ENCODE assay signal across 8 cellular contexts in the genomic region with DNA sequence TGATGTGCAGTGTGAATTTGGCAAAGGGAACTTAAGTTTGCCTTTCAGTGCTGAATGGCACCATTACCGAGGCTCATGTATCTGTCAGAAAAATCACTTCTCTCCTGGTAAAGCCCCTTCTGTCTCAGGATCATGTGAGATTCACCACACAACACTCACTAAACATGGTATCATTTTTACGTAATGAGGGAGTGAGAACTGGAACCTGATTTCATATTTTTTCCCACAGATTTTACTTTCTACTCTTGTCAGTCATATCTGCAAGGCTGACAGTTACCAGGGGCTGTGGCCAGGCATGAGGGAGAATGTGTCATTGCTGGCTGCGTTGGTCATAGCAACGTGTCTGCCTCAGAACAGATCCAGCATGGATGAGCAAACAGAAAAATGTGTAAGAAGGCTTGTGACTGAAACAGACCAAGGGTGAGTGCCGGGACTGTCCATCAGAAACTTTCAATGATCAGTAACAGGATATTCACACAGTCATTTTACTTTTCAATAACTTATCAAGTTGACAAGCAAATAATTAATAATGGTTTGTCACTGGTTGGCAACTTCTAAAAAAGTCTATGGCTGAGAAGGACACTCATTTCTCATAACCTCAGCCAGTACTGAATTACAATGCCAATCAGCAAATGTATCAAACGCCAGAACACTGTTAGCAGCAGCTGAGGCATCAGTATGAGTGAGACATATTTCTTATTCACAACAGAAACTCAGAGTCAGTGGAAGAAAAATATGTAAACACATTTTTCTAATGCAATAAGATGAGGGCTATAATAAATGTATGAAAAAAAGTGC.
DNase-seq lines count a peak whose midpoint lies in the region; ATAC-seq, FAIRE-seq and TF ChIP-seq lines count a peak whose summit lies in the region.

No MANE protein-coding gene starts in this region.

- peak; percentile 76 for ATAC-seq in GM21526 (IDR thresholded peaks at IDR 0.05; ENCODE audit: low FRiP score, unreplicated experiment)
- peak; percentile 94 for ATAC-seq in stimulated activated naive CD8-positive, alpha-beta T cell treated with anti-CD3 and anti-CD28 coated beads, Interleukin-15, Interleukin-2, amounts not matched to agents 100 U/mL and 50 U/mL, for 24 hours

- no peaks in the 10 kb centered on the region for H3K36me3 Mint-ChIP-seq in activated T-helper 1 cell treated with anti-CD3 and anti-CD28 coated beads, Interleukin-12 subunit alpha, Interleukin-12 subunit beta, Interleukin-2, Interleukin-4 antibody, amounts not matched to agents 30 ng/mL and 10 ng/mL and 1 ng/mL, durations not matched to agents 14 hours and 24 hours and 36 hours (ENCODE audit: low read depth)

- H3K4me1 Mint-ChIP-seq in activated T-helper 1 cell treated with anti-CD3 and anti-CD28 coated beads, Interleukin-12 subunit alpha, Interleukin-12 subunit beta, Interleukin-2, Interleukin-4 antibody, amounts not matched to agents 30 ng/mL and 10 ng/mL and 1 ng/mL, durations not matched to agents 14 hours and 24 hours and 36 hours (ENCODE audit: low read depth), result peaks cover 14% of the 10 kb centered on the region

- H3K4me3 Mint-ChIP-seq in activated T-helper 1 cell treated with anti-CD3 and anti-CD28 coated beads, Interleukin-12 subunit alpha, Interleukin-12 subunit beta, Interleukin-2, Interleukin-4 antibody, amounts not matched to agents 30 ng/mL and 10 ng/mL and 1 ng/mL, durations not matched to agents 14 hours and 24 hours and 36 hours, result no peak overlapping the region

- H3K27ac Mint-ChIP-seq in activated T-helper 1 cell treated with anti-CD3 and anti-CD28 coated beads, Interleukin-12 subunit alpha, Interleukin-12 subunit beta, Interleukin-2, Interleukin-4 antibody, amounts not matched to agents 30 ng/mL and 10 ng/mL and 1 ng/mL, durations not matched to agents 14 hours and 24 hours and 36 hours, result no peak overlapping the region

- TF ChIP-seq POLR2A in GM12892 (IDR thresholded peaks at IDR 0.05; ENCODE audit: low read depth, low read length) (peak; percentile 43; the same call in 1 of the 2 replicates), erythroblast (IDR thresholded peaks at IDR 0.05; ENCODE audit: low read length) (no peak)

- H3K9me3 Mint-ChIP-seq in activated T-helper 1 cell treated with anti-CD3 and anti-CD28 coated beads, Interleukin-12 subunit alpha, Interleukin-12 subunit beta, Interleukin-2, Interleukin-4 antibody, amounts not matched to agents 30 ng/mL and 10 ng/mL and 1 ng/mL, durations not matched to agents 14 hours and 24 hours and 36 hours, result no peaks in the 10 kb centered on the region

- peak; percentile 92 for FAIRE-seq in GM12892 (lab: Jason Lieb, UNC)

- H3K27me3 Mint-ChIP-seq in activated T-helper 1 cell treated with anti-CD3 and anti-CD28 coated beads, Interleukin-12 subunit alpha, Interleukin-12 subunit beta, Interleukin-2, Interleukin-4 antibody, amounts not matched to agents 30 ng/mL and 10 ng/mL and 1 ng/mL, durations not matched to agents 14 hours and 24 hours and 36 hours (ENCODE audit: insufficient read depth), result peaks cover 9% of the 10 kb centered on the region

- DNase-seq in GM12892 (ENCODE audit: insufficient read length), result no peak
- peak; percentile 89 for DNase-seq in HT1080 (ENCODE audit: low read depth)
- peak; percentile 80 for DNase-seq in fibroblast of peridontal ligament (ENCODE audit: extremely low read depth)
- peak; percentile 59 for DNase-seq in stimulated activated naive CD8-positive, alpha-beta T cell treated with anti-CD3 and anti-CD28 coated beads, Interleukin-15, Interleukin-2, amounts not matched to agents 100 U/mL and 50 U/mL, for 24 hours
- no peak for DNase-seq in erythroblast (lab: John Stamatoyannopoulos, UW)
- no peak for DNase-seq in hypothalamus (lab: John Stamatoyannopoulos, UW)
- DNase-seq in activated T-helper 1 cell treated with anti-CD3 and anti-CD28 coated beads, Interleukin-12 subunit alpha, Interleukin-12 subunit beta, Interleukin-2, Interleukin-4 antibody, amounts not matched to agents 30 ng/mL and 10 ng/mL and 1 ng/mL, durations not matched to agents 14 hours and 24 hours and 36 hours (ENCODE audit: low spot score), result no peak

- intact Hi-C loops in activated T-helper 1 cell treated with anti-CD3 and anti-CD28 coated beads, Interleukin-12 subunit alpha, Interleukin-12 subunit beta, Interleukin-2, Interleukin-4 antibody, amounts not matched to agents 30 ng/mL and 10 ng/mL and 1 ng/mL, durations not matched to agents 14 hours and 24 hours and 36 hours (cut with micrococcal nuclease), result no loop called here

Comparison
In these comparisons a context has a peak if more than half of its experiments do, and no peak if none do; other contexts are left out.
1. DNase-seq: peak in HT1080 (single experiment), fibroblast of peridontal ligament (single experiment) and stimulated activated naive CD8-positive, alpha-beta T cell treated with anti-CD3 and anti-CD28 coated beads, Interleukin-15, Interleukin-2, amounts not matched to agents 100 U/mL and 50 U/mL, for 24 hours (single experiment); none in GM12892 (single experiment), erythroblast (0 of 2), hypothalamus (0 of 51) and activated T-helper 1 cell treated with anti-CD3 and anti-CD28 coated beads, Interleukin-12 subunit alpha, Interleukin-12 subunit beta, Interleukin-2, Interleukin-4 antibody, amounts not matched to agents 30 ng/mL and 10 ng/mL and 1 ng/mL, durations not matched to agents 14 hours and 24 hours and 36 hours (single experiment).